In the genomic region with DNA sequence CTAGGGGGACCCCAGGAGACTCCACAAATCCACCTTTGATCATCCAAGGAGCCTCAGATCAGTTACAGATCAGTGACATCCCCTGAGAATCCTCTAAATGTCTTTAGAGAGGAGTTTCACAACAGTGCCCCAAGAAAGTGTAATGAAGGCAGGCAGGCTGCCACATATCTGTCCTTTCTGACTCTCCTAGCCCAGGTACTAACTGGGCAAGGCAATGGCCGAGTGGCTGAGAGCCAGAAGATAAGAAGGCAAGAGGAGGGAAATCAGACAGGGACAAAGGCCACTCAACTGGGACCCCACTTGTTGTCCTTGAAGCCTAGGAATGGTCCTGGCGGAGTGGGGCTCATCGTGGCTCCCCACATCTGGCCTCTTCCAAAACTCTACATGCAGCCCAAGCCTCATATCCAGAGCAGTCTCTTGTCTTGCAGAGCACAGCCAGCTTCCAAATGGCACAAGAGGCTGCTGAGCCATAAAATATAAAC, we compare ENCODE assay signal across 12 cellular contexts. TPM values are rescaled to one million over a fixed set of nuclear protein-coding genes. Genes with fewer than 3 reads are reported as not detected.
DNase-seq lines count a peak whose midpoint lies in the region; TF ChIP-seq lines count a peak whose summit lies in the region.
"Had no signal": no experiment of that assay in that cellular context is flagged by ENCODE, and none has a peak within 500 bp of the region (broad histone marks: within the 10 kb centered on the region; RNA-seq: fewer than 3 reads in every experiment).

No MANE protein-coding gene starts in this region.

- H3K79me2 ChIP-seq in ACC112 (ENCODE audit: control insufficient read depth, insufficient read depth, low read length, unreplicated experiment) = peaks cover 100% of the 10 kb centered on the region
- peaks cover 100% of the 10 kb centered on the region for H3K79me2 ChIP-seq in Loucy (ENCODE audit: insufficient read depth, low read length)

- no peaks in the 10 kb centered on the region for H3K9me3 Mint-ChIP-seq in nephron
- peaks cover 0 to 2% (median 0%) of the 10 kb centered on the region in 6 donors for H3K9me3 Mint-ChIP-seq in immature natural killer cell
- no peaks in the 10 kb centered on the region for H3K9me3 Mint-ChIP-seq in T-helper 2 cell treated with Interferon-gamma antibody and Interleukin-4, amounts not matched to agents 5 μg/mL and 100 μg/mL, for 36 hours
- H3K9me3 Mint-ChIP-seq: mesothelial cell of epicardium had no signal

- no peak overlapping the region for H3K9ac ChIP-seq in Loucy (ENCODE audit: low read depth, low read length, poor library complexity, severe bottlenecking)

- H2AFZ ChIP-seq in ACC112 (ENCODE audit: low read length, unreplicated experiment) = no peak overlapping the region
- H2AFZ ChIP-seq in Loucy (ENCODE audit: low read length) = no peak overlapping the region

- H3K36me3 ChIP-seq in ACC112 (ENCODE audit: insufficient read depth, low read length) = 0 out of 2 replicates have a peak, but pooled peaks cover 8% of the 10 kb centered on the region
- H3K36me3 ChIP-seq in Loucy (ENCODE audit: insufficient read depth, low read length) = peaks cover 4% of the 10 kb centered on the region; the same call in 1 of the 2 replicates

- TF ChIP-seq CTCF in Loucy (conservative IDR thresholded peaks at IDR 0.05; ENCODE audit: low read length) (no peak), coronary artery (IDR thresholded peaks at IDR 0.05) (no peak), nephron (IDR thresholded peaks at IDR 0.05; ENCODE audit: unreplicated experiment in 3 of 3) (no peak)

- no peaks in the 10 kb centered on the region for H3K9me3 ChIP-seq in Loucy (ENCODE audit: insufficient read depth, low read depth, low read length)
- H3K9me3 ChIP-seq: BE2C had no signal

- H3K4me1 ChIP-seq in ACC112 (ENCODE audit: control insufficient read depth, insufficient read depth, low read length, unreplicated experiment) = peaks cover 73% of the 10 kb centered on the region
- peaks cover 52% of the 10 kb centered on the region for H3K4me1 ChIP-seq in Loucy (ENCODE audit: insufficient read depth, low read length, poor library complexity, severe bottlenecking)

- H3K27me3 Mint-ChIP-seq in nephron (ENCODE audit: low read depth) (peaks cover 4% of the 10 kb centered on the region), immature natural killer cell (ENCODE audit: low read depth in 3 of 3) (peaks cover 0 to 2% (median 2%) of the 10 kb centered on the region in 3 donors)
- no peaks in the 10 kb centered on the region for H3K27me3 Mint-ChIP-seq in T-helper 2 cell treated with Interferon-gamma antibody and Interleukin-4, amounts not matched to agents 5 μg/mL and 100 μg/mL, for 36 hours (ENCODE audit: low read depth)

- peak overlapping the region; percentile 30 for H3K4me2 ChIP-seq in Loucy (ENCODE audit: low read depth, low read length, poor library complexity, severe bottlenecking)

- H3K4me3 ChIP-seq in ACC112 (ENCODE audit: low read depth, low read length) (no peak overlapping the region), Loucy (ENCODE audit: low read length, poor library complexity, severe bottlenecking) (no peak overlapping the region), coronary artery (peak overlapping the region; percentile 33)

- H3K27ac Mint-ChIP-seq in nephron = peak overlapping the region in 2 of 3 experiments; percentile 95 to 97
- H3K27ac Mint-ChIP-seq in immature natural killer cell = peak overlapping the region in 1 of 6 donors; percentile 20
- no peak overlapping the region for H3K27ac Mint-ChIP-seq in T-helper 2 cell treated with Interferon-gamma antibody and Interleukin-4, amounts not matched to agents 5 μg/mL and 100 μg/mL, for 36 hours
- H3K27ac Mint-ChIP-seq: mesothelial cell of epicardium had no signal

- no peak for DNase-seq in coronary artery (ENCODE audit: low spot score)
- no peak for DNase-seq in epidermal melanocyte (ENCODE audit: insufficient read length, low spot score)
- DNase-seq in immature natural killer cell = no peak
- no peak for DNase-seq in NCI-H1417 treated with DMSO at 0.1 percent for 48 hours (lab: John Stamatoyannopoulos, UW)
- no peak for DNase-seq in T-helper 2 cell treated with Interferon-gamma antibody and Interleukin-4, amounts not matched to agents 5 μg/mL and 100 μg/mL, for 36 hours (ENCODE audit: low spot score)
- DNase-seq: NCI-H146, NCI-H82 had no signal

- H3K27me3 ChIP-seq in ACC112 (ENCODE audit: insufficient read depth, low read length) (no peaks in the 10 kb centered on the region), Loucy (ENCODE audit: insufficient read depth, low read length, poor library complexity, severe bottlenecking) (no peaks in the 10 kb centered on the region)
- H3K27me3 ChIP-seq: BE2C had no signal

- H3K4me3 Mint-ChIP-seq in nephron = peak overlapping the region in 1 of 3 experiments; percentile 5
- no peak overlapping the region for H3K4me3 Mint-ChIP-seq in immature natural killer cell
- no peak overlapping the region for H3K4me3 Mint-ChIP-seq in T-helper 2 cell treated with Interferon-gamma antibody and Interleukin-4, amounts not matched to agents 5 μg/mL and 100 μg/mL, for 36 hours
- H3K4me3 Mint-ChIP-seq: mesothelial cell of epicardium had no signal

- no peaks in the 10 kb centered on the region for H3K9me2 ChIP-seq in Loucy (replicated peaks; ENCODE audit: low read depth, low read length)

- H3F3A ChIP-seq in Loucy (ENCODE audit: low read depth) = 0 out of 2 replicates have a peak, but pooled peaks cover 5% of the 10 kb centered on the region

- H3K36me3 Mint-ChIP-seq in nephron (ENCODE audit: low read depth) (peaks cover 10% of the 10 kb centered on the region), immature natural killer cell (peaks cover 0 to 2% (median 0%) of the 10 kb centered on the region in 3 donors)
- peaks cover 5% of the 10 kb centered on the region for H3K36me3 Mint-ChIP-seq in T-helper 2 cell treated with Interferon-gamma antibody and Interleukin-4, amounts not matched to agents 5 μg/mL and 100 μg/mL, for 36 hours (ENCODE audit: low read depth)

- peaks cover 86% of the 10 kb centered on the region for H3K4me1 Mint-ChIP-seq in nephron
- peaks cover 4 to 13% of the 10 kb centered on the region in 2 donors for H3K4me1 Mint-ChIP-seq in immature natural killer cell
- H3K4me1 Mint-ChIP-seq in T-helper 2 cell treated with Interferon-gamma antibody and Interleukin-4, amounts not matched to agents 5 μg/mL and 100 μg/mL, for 36 hours (ENCODE audit: low read depth) = peaks cover 43% of the 10 kb centered on the region

- H4K20me1 ChIP-seq in Loucy (ENCODE audit: insufficient read depth, low read length, poor library complexity, severe bottlenecking) = peaks cover 85% of the 10 kb centered on the region

- H3K27ac ChIP-seq in ACC112 (ENCODE audit: low read depth, low read length) (0 out of 2 replicates have a peak overlapping the region, but pooled peaks have one; percentile 3), coronary artery (peak overlapping the region; percentile 70 to 85)

RNA-seq across cellular contexts. Expression of gene ACTN1, which starts 11.6 kb away (rescaled TPM):
- 1 to 10 TPM; 5.2 to 9.7 (median 9.3) TPM for polyA plus RNA-seq in immature natural killer cell
